9 cellular contexts compared by ENCODE assay signal in the genomic region with DNA sequence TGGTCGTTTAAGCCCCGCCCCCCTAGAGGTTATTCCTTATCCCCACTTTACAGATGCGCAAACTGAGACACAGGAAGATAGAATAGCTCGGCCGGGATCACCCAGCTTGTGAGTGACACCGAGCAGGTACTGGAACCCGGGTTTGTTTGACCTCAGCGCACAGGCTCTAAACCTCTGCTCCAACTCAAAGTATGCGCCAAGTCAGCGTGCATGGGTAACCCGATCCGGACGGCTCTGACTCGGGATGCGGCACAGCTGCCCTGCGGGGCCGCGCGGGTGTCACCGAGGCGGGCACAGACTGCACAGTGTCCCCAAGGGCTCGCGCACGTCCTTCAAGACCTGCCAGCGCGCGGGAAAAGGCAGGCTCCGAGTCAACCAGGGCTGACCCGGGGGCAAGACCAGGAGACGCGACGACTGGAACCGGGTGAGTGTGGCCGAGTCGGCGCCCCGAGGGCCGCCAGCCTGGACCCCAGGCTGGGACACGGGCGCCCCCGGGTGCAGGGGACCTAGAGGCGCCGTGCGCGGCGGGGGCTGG.
DNase-seq lines count a peak whose midpoint lies in the region; ATAC-seq and TF ChIP-seq lines count a peak whose summit lies in the region.
"Had no signal": no experiment of that assay in that cellular context is flagged by ENCODE, and none has a peak within 500 bp of the region (broad histone marks: within the 10 kb centered on the region; RNA-seq: fewer than 3 reads in every experiment).

No MANE protein-coding gene starts in this region.

- H2BK15ac ChIP-seq in neuronal stem cell (ENCODE audit: low read length): peak overlapping the region; percentile 78

- H3K27ac ChIP-seq in OCI-LY1 (ENCODE audit: low read depth, low read length, poor library complexity, severe bottlenecking) (no peak overlapping the region), neuronal stem cell (replicated peaks; ENCODE audit: low read length) (no peak overlapping the region)
- H3K27ac ChIP-seq: HL-60 had no signal

- H3K36me3 ChIP-seq in OCI-LY1 (ENCODE audit: insufficient read depth, low read length) (no peaks in the 10 kb centered on the region), neuronal stem cell (replicated peaks in 1 of 2; ENCODE audit: control insufficient read depth in 2 of 2, insufficient read depth in 2 of 2, low read length in 2 of 2) (peaks cover 0 to 13% of the 10 kb centered on the region in 2 donors)

- H2BK12ac ChIP-seq in neuronal stem cell (ENCODE audit: low read length): peak overlapping the region; percentile 41

- H3K9ac ChIP-seq in OCI-LY1 (ENCODE audit: low read length) (no peak overlapping the region), neuronal stem cell (ENCODE audit: low read depth, low read length, poor library complexity) (peak overlapping the region; percentile 90)

- H3K79me1 ChIP-seq in neuronal stem cell (ENCODE audit: low read depth, low read length): peaks cover 7% of the 10 kb centered on the region

- H2BK120ac ChIP-seq in neuronal stem cell (ENCODE audit: low read depth, low read length): peak overlapping the region; percentile 26

- peaks cover 20% of the 10 kb centered on the region for H3K4me1 ChIP-seq in OCI-LY1 (ENCODE audit: insufficient read depth, low read length, severe bottlenecking)
- peaks cover 31 to 36% of the 10 kb centered on the region in 2 donors for H3K4me1 ChIP-seq in neuronal stem cell (ENCODE audit: control insufficient read depth in 2 of 2, insufficient read depth in 1 of 2, low read depth in 1 of 2, low read length in 2 of 2)

- H3K4me2 ChIP-seq in OCI-LY1 (ENCODE audit: low read length) (peak overlapping the region; percentile 63), neuronal stem cell (ENCODE audit: insufficient read depth, low read length, poor library complexity, severe bottlenecking) (peak overlapping the region; percentile 92)

- peak overlapping the region; percentile 68 for H2AK5ac ChIP-seq in neuronal stem cell (ENCODE audit: low read depth, low read length)

- peak; percentile 48 for DNase-seq in Daoy (ENCODE audit: low read depth)
- DNase-seq in central memory CD8-positive, alpha-beta T cell (ENCODE audit: low spot score in 2 of 2): no peak
- DNase-seq in neuronal stem cell (ENCODE audit: low spot score): peak; percentile 39
- no peak for DNase-seq in DMS153 (lab: John Stamatoyannopoulos, UW)
- DNase-seq in D341Med (ENCODE audit: low spot score): no peak
- no peak for DNase-seq in cerebellum (ENCODE audit: low spot score)

- peak overlapping the region; percentile 67 for H3K4me3 ChIP-seq in OCI-LY1 (ENCODE audit: low read depth, low read length, poor library complexity, severe bottlenecking)
- H3K4me3 ChIP-seq in neuronal stem cell (ENCODE audit: low read length in 2 of 2): peak overlapping the region; percentile 94 to 99

- H4K8ac ChIP-seq in neuronal stem cell (ENCODE audit: low read depth, low read length): no peak overlapping the region

- no peaks in the 10 kb centered on the region for H3K9me3 Mint-ChIP-seq in central memory CD8-positive, alpha-beta T cell

- TF ChIP-seq CTCF in OCI-LY1 (IDR thresholded peaks at IDR 0.05; ENCODE audit: low read length): no peak

- H3K27me3 Mint-ChIP-seq in central memory CD8-positive, alpha-beta T cell: peaks cover 67% of the 10 kb centered on the region

- peak overlapping the region; percentile 82 for H3K23ac ChIP-seq in neuronal stem cell (ENCODE audit: low read depth, low read length, poor library complexity)

- H3K4me1 Mint-ChIP-seq in central memory CD8-positive, alpha-beta T cell: peaks cover 22% of the 10 kb centered on the region

- H3K9me3 ChIP-seq in OCI-LY1 (ENCODE audit: low read length) (no peaks in the 10 kb centered on the region), neuronal stem cell (replicated peaks in 1 of 2; ENCODE audit: control insufficient read depth in 2 of 2, insufficient read depth in 1 of 2, low read depth in 1 of 2, low read length in 2 of 2) (no peaks in the 10 kb centered on the region)

- H3K4ac ChIP-seq in neuronal stem cell (ENCODE audit: low read length): no peak overlapping the region

- peak overlapping the region; percentile 98 for H3K18ac ChIP-seq in neuronal stem cell (ENCODE audit: low read length)

- peak overlapping the region; percentile 54 for H3K4me3 Mint-ChIP-seq in central memory CD8-positive, alpha-beta T cell

- no peaks in the 10 kb centered on the region for H3K27me3 ChIP-seq in OCI-LY1 (ENCODE audit: insufficient read depth, low read length)
- H3K27me3 ChIP-seq in neuronal stem cell (ENCODE audit: control insufficient read depth in 3 of 3, insufficient read depth in 3 of 3, low read depth in 1 of 3, low read length in 3 of 3): no peaks in the 10 kb centered on the region

- no peaks in the 10 kb centered on the region for H3K9me2 ChIP-seq in OCI-LY1 (ENCODE audit: low read depth, low read length)

- H2AFZ ChIP-seq in OCI-LY1 (ENCODE audit: low read length) (no peak overlapping the region), neuronal stem cell (ENCODE audit: low read length) (peak overlapping the region; percentile 93)

- H4K91ac ChIP-seq in neuronal stem cell (ENCODE audit: low read depth, low read length, poor library complexity): no peak overlapping the region

- WGBS in neuronal stem cell (ENCODE audit: extremely low coverage in 2 of 2, insufficient read length in 2 of 2, insufficient replicate concordance in 1 of 2), 2 donors: no CpG with 5 or more reads among the region's 46 CpGs

- H3K79me2 ChIP-seq in OCI-LY1 (ENCODE audit: insufficient read depth, low read length): no peaks in the 10 kb centered on the region

- no peak overlapping the region for H3K27ac Mint-ChIP-seq in central memory CD8-positive, alpha-beta T cell (ENCODE audit: low read depth)

- ATAC-seq in central memory CD8-positive, alpha-beta T cell (replicated peaks; ENCODE audit: extremely low read depth, poor library complexity, severe bottlenecking): no peak
- ATAC-seq in HG03196 (IDR thresholded peaks at IDR 0.05; ENCODE audit: unreplicated experiment): no peak

- no peaks in the 10 kb centered on the region for H3F3A ChIP-seq in OCI-LY1 (ENCODE audit: insufficient read depth, low read length)

- H2BK5ac ChIP-seq in neuronal stem cell (ENCODE audit: low read length): peak overlapping the region; percentile 93

- peaks cover 2% of the 10 kb centered on the region for H3K36me3 Mint-ChIP-seq in central memory CD8-positive, alpha-beta T cell (ENCODE audit: insufficient read depth)

- no peak overlapping the region for H3K14ac ChIP-seq in neuronal stem cell (ENCODE audit: low read length)

- no peaks in the 10 kb centered on the region for H4K20me1 ChIP-seq in OCI-LY1 (ENCODE audit: insufficient read depth, low read length)

Comparison
In these comparisons a context has a peak if more than half of its experiments do, and no peak if none do; other contexts are left out.
1. DNase-seq: peak in Daoy (single experiment) and neuronal stem cell (single experiment); none in central memory CD8-positive, alpha-beta T cell (0 of 2), DMS153 (single experiment), D341Med (single experiment) and cerebellum (single experiment).